24 cellular contexts compared by ENCODE assay signal in the genomic region with DNA sequence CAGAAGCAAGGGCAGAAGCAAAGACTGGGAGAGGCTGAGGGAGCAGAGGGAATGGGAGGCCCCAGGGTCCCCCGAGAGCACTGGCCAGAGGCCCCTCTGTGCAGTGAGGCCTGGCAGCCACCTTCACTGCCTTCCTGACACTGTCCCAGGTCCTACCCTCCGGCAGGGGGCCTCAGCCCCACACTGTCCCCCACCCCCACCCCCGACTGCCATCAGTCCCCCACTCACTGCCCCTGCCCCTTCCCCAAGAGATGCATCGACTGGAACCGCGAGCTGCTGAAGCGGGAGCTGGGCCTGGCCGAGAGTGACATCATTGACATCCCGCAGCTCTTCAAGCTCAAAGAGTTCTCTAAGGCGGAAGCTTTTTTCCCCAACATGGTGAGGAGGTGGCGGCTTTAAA. TPM values are rescaled to one million over a fixed set of nuclear protein-coding genes. Genes with fewer than 3 reads are reported as not detected.
A peak's percentile ranks its signal among the peaks of the same experiment; 100 is the strongest.
DNase-seq lines count a peak whose midpoint lies in the region; ATAC-seq, FAIRE-seq and TF ChIP-seq lines count a peak whose summit lies in the region.
"Had no signal": no experiment of that assay in that cellular context is flagged by ENCODE, and none has a peak within 500 bp of the region (broad histone marks: within the 10 kb centered on the region; RNA-seq: fewer than 3 reads in every experiment).

No MANE protein-coding gene starts in this region.

- TF ChIP-seq EP300 in HepG2 (IDR thresholded peaks at IDR 0.05; ENCODE audit: low read depth in 2 of 2, low read length in 2 of 2) (no peak), HepG2 (CRISPR knock-in tag; IDR thresholded peaks at IDR 0.05; ENCODE audit: borderline replicate concordance) (no peak)

- WGBS in HepG2 (ENCODE audit: low lambda C conversion rate) = 51% methylated on average over 7 of the region's 11 CpGs
- 44% methylated on average over 8 of the region's 11 CpGs for WGBS in right lobe of liver (ENCODE audit: insufficient coverage, low coverage, low lambda C conversion rate, missing lambda C conversion rate)

- no peak overlapping the region for H3K27ac Mint-ChIP-seq in WTC11

- H3K9me3 ChIP-seq in HepG2 (ENCODE audit: low read length) (no peaks in the 10 kb centered on the region), right lobe of liver (no peaks in the 10 kb centered on the region)
- H3K9me3 ChIP-seq: SJSA1 had no signal

- FAIRE-seq in HepG2 (lab: Jason Lieb, UNC) (no peak), GM12892 (lab: Jason Lieb, UNC) (no peak)
- FAIRE-seq: A204.1, D721Med had no signal

- intact Hi-C loops in HepG2 (cut with micrococcal nuclease; ENCODE audit: unreplicated experiment) = no loop called here
- intact Hi-C loops in right lobe of liver (cut with DNase I) = no loop called here

- H3K4me3 ChIP-seq in HepG2 (replicated peaks in 1 of 3; ENCODE audit: insufficient read depth in 1 of 3, low read depth in 2 of 3, low read length in 3 of 3) (no peak overlapping the region), right lobe of liver (no peak overlapping the region)
- H3K4me3 ChIP-seq: GM23248, SJSA1 had no signal

- no peak for TF ChIP-seq RAD21 in HepG2 (CRISPR knock-in tag; IDR thresholded peaks at IDR 0.05)

- H3K4me1 ChIP-seq in HepG2 (ENCODE audit: insufficient read depth, low read length) (no peaks in the 10 kb centered on the region), right lobe of liver (no peaks in the 10 kb centered on the region)
- H3K4me1 ChIP-seq: SJSA1 had no signal

- BruUV-seq in HepG2 (replicated peaks; lab: Mats Ljungman, UMichigan) = no TSS peak

- peaks cover 13% of the 10 kb centered on the region; the same call in 1 of the 2 replicates for H3K4me1 Mint-ChIP-seq in WTC11
- peaks cover 3% of the 10 kb centered on the region for H3K4me1 Mint-ChIP-seq in activated T-cell treated with anti-CD3 and anti-CD28 coated beads, Interleukin-2, amount 50 U/mL, for 4 hours (ENCODE audit: low read depth)

- POLR2A ChIA-PET in HepG2 (lab: Yijun Ruan, JAX) = no interaction called here
- POLR2A ChIA-PET in WTC11 (lab: Charles Lee) = no interaction called here

- peaks cover 2 to 28% of the 10 kb centered on the region in 2 experiments; a peak in 3 of 5 replicates for H3K27me3 ChIP-seq in HepG2 (ENCODE audit: control insufficient read depth in 1 of 2, insufficient read depth in 2 of 2, low read length in 2 of 2)
- no peaks in the 10 kb centered on the region for H3K27me3 ChIP-seq in right lobe of liver
- H3K27me3 ChIP-seq: SJSA1 had no signal

- no peaks in the 10 kb centered on the region for H3K36me3 ChIP-seq in HepG2 (replicated peaks in 1 of 2; ENCODE audit: control insufficient read depth in 1 of 2, insufficient read depth in 2 of 2, low read length in 2 of 2)
- H3K36me3 ChIP-seq in right lobe of liver = no peaks in the 10 kb centered on the region
- H3K36me3 ChIP-seq: SJSA1 had no signal

- in situ Hi-C loops in HepG2 (cut with HindIII; ENCODE audit: extremely low pct_ligation_motif_present, low pct_unique_long_range_greater_than_20kb) = no loop called here

- no peak overlapping the region for H2AFZ ChIP-seq in HepG2 (ENCODE audit: low read length)
- H2AFZ ChIP-seq: GM23248 had no signal

- no peaks in the 10 kb centered on the region for H3K79me2 ChIP-seq in HepG2 (ENCODE audit: insufficient read depth, low read length)

- CTCF ChIA-PET in HepG2 (lab: Yijun Ruan, JAX; ENCODE audit: low intra/inter-chr PET ratio, low total read pairs) = no interaction called here
- CTCF ChIA-PET in WTC11 (lab: Charles Lee) = interaction anchor here (0.6 to 1.0 kb wide), 5 partner anchors 9 to 238 kb away, joined by 3 to 6 read pairs (median 3); no protein-coding TSS in a partner anchor

- H3K4me2 ChIP-seq in HepG2 (ENCODE audit: low read depth, low read length) = no peak overlapping the region

- TF ChIP-seq POLR2A in HepG2 (IDR thresholded peaks at IDR 0.05; ENCODE audit: insufficient read depth in 1 of 2, low read depth in 2 of 2, low read length in 2 of 2) (no peak), right lobe of liver (IDR thresholded peaks at IDR 0.05) (no peak), GM12892 (IDR thresholded peaks at IDR 0.05; ENCODE audit: low read depth, low read length) (no peak)

- no peak overlapping the region for H3K4me3 Mint-ChIP-seq in WTC11
- no peak overlapping the region for H3K4me3 Mint-ChIP-seq in activated T-cell treated with anti-CD3 and anti-CD28 coated beads, Interleukin-2, amount 50 U/mL, for 4 hours

- H3K36me3 Mint-ChIP-seq in WTC11 = no peaks in the 10 kb centered on the region
- no peaks in the 10 kb centered on the region for H3K36me3 Mint-ChIP-seq in activated T-cell treated with anti-CD3 and anti-CD28 coated beads, Interleukin-2, amount 50 U/mL, for 4 hours (ENCODE audit: insufficient read depth)

- H3K9me3 Mint-ChIP-seq in WTC11 = peaks cover 2% of the 10 kb centered on the region; the same call in 1 of the 2 replicates
- H3K9me3 Mint-ChIP-seq in activated T-cell treated with anti-CD3 and anti-CD28 coated beads, Interleukin-2, amount 50 U/mL, for 4 hours = no peaks in the 10 kb centered on the region

- H3K27me3 Mint-ChIP-seq in WTC11 (ENCODE audit: low read depth) = no peaks in the 10 kb centered on the region
- H3K27me3 Mint-ChIP-seq in activated T-cell treated with anti-CD3 and anti-CD28 coated beads, Interleukin-2, amount 50 U/mL, for 4 hours (ENCODE audit: low read depth) = peaks cover 6% of the 10 kb centered on the region

- H3K27ac ChIP-seq in HepG2 (ENCODE audit: extremely low read length, insufficient read depth, low read length) = no peak overlapping the region
- no peak overlapping the region for H3K27ac ChIP-seq in right lobe of liver
- H3K27ac ChIP-seq: GM23248, SJSA1 had no signal

- H4K20me1 ChIP-seq in HepG2 (ENCODE audit: insufficient read depth, low read length) = no peaks in the 10 kb centered on the region

- DNase-seq in HepG2 (ENCODE audit: low spot score) (no peak), right lobe of liver (no peak), WTC11 (ENCODE audit: low spot score) (no peak), left kidney (ENCODE audit: low read depth, low spot score) (peak; percentile 72), GM12892 (ENCODE audit: insufficient read length) (no peak)
- no peak for DNase-seq in activated T-cell treated with anti-CD3 and anti-CD28 coated beads, Interleukin-2, amount 50 U/mL, for 4 hours
- DNase-seq in activated CD4-positive, alpha-beta T cell treated with anti-CD3 and anti-CD28 coated beads, Interleukin-2, amount 50 U/mL, for 48 hours = no peak
- DNase-seq: EL, GM23248, IMR-90, MV-4-11, NCI-H1105 treated with DMSO at 0.1 percent for 48 hours, NCI-H1694, NCI-H2081 treated with DMSO at 0.1 percent for 48 hours, NCI-H2171 treated with DMSO at 0.1 percent for 48 hours, NCI-H510A, NCI-H774, OCI-M1 had no signal

- ATAC-seq in HepG2 (peak; percentile 58), right lobe of liver (no peak), WTC11 (peak; percentile 65)
- ATAC-seq in activated T-cell treated with anti-CD3 and anti-CD28 coated beads, Interleukin-2, amount 50 U/mL, for 4 hours = no peak
- ATAC-seq: Right ventricle myocardium inferior had no signal

- H3K9ac ChIP-seq in HepG2 (ENCODE audit: insufficient read depth, low read depth, low read length) = no peak overlapping the region
- H3K9ac ChIP-seq: GM23248 had no signal

- TF ChIP-seq CTCF in HepG2 (CRISPR knock-in tag; IDR thresholded peaks at IDR 0.05) (no peak), right lobe of liver (IDR thresholded peaks at IDR 0.05) (no peak), WTC11 (IDR thresholded peaks at IDR 0.05) (no peak)

RNA-seq across cellular contexts. Expression of a gene that starts 13.0 kb away (rescaled TPM):
- not detected in 2 replicates for total RNA-seq in HepG2 (2016; rRNA removed; fragmentation: Illumina TruSeq; extraction: Trizol)
- not detected in 2 replicates for total RNA-seq in HepG2 (2016; cell fraction: cytosol; rRNA removed; fragmentation: Illumina TruSeq; extraction: Trizol; ENCODE audit: low read depth)
- total RNA-seq in HepG2 (2016; cell fraction: insoluble cytoplasmic fraction; rRNA removed; fragmentation: Illumina TruSeq; extraction: Trizol) = not detected in 2 replicates
- not detected in 2 replicates for total RNA-seq in HepG2 (2016; cell fraction: membrane; rRNA removed; fragmentation: Illumina TruSeq; extraction: Trizol)
- not detected in 2 replicates for total RNA-seq in HepG2 (2016; cell fraction: nucleus; rRNA removed; fragmentation: Illumina TruSeq; extraction: Trizol)
- not detected in 2 replicates for polyA plus RNA-seq in HepG2 (2011; rRNA removed)
- 0.03 TPM in 1 of 2 replicates, not detected in the other for polyA plus RNA-seq in HepG2 (2011; cell fraction: cytosol; rRNA removed)
- not detected in 2 replicates for polyA plus RNA-seq in HepG2 (2011; cell fraction: nucleus; rRNA removed)
- polyA plus RNA-seq in HepG2 (2012) = not detected in 2 replicates
- polyA plus RNA-seq in HepG2 (2016; cell fraction: cytosol; fragmentation: Illumina TruSeq; extraction: Trizol; ENCODE audit: low read depth) = not detected in 2 replicates
- not detected in 2 replicates for polyA plus RNA-seq in HepG2 (2016; cell fraction: insoluble cytoplasmic fraction; fragmentation: Illumina TruSeq; extraction: Trizol; ENCODE audit: low read depth)
- polyA plus RNA-seq in HepG2 (2016; cell fraction: membrane; fragmentation: Illumina TruSeq; extraction: Trizol; ENCODE audit: low read depth) = not detected in 2 replicates
- not detected in 2 replicates for polyA plus RNA-seq in HepG2 (2016; cell fraction: nucleus; fragmentation: Illumina TruSeq; extraction: Trizol; ENCODE audit: insufficient read depth, low read depth)
- not detected in 2 replicates for polyA minus RNA-seq in HepG2 (2011; rRNA and poly(A)+ RNA removed; ENCODE audit: low replicate concordance)
- not detected in 2 replicates for polyA minus RNA-seq in HepG2 (2011; cell fraction: cytosol; rRNA and poly(A)+ RNA removed)
- polyA minus RNA-seq in HepG2 (2011; cell fraction: nucleus; rRNA and poly(A)+ RNA removed) = not detected in 2 replicates
- not detected for total RNA-seq in right lobe of liver
- total RNA-seq in WTC11 (2021) = not detected in 3 replicates
- total RNA-seq in activated T-cell treated with anti-CD3 and anti-CD28 coated beads, Interleukin-2, amount 50 U/mL, for 4 hours = not detected
- polyA plus RNA-seq in GM12892 (2012; ENCODE audit: missing spikeins) = not detected
- total RNA-seq: GM23248; HT1080; IMR-90; Right ventricle myocardium inferior; SJSA1; T-helper 1 cell treated with Interleukin-12 subunit alpha and Interleukin-12 subunit beta and Interleukin-4 antibody, amounts not matched to agents 30 ng/mL and 1 ng/mL, for 36 hours had no signal
- polyA plus RNA-seq: GM23248, IMR-90 had no signal

RNA-seq across cellular contexts. Expression of a gene that starts 51.0 kb away (rescaled TPM):
- total RNA-seq in HepG2 (2016; rRNA removed; fragmentation: Illumina TruSeq; extraction: Trizol) (0.04 TPM in 1 of 2 replicates, not detected in the other), right lobe of liver (1 to 10 TPM in 4 of 6 experiments, under 1 TPM in 2; 0.12 to 4.7 (median 1.4) TPM), WTC11 (2021) (0.26 to 0.39 TPM (median 0.27 TPM) in 3 replicates)
- total RNA-seq in HepG2 (2016; cell fraction: cytosol; rRNA removed; fragmentation: Illumina TruSeq; extraction: Trizol; ENCODE audit: low read depth) = not detected in 2 replicates
- not detected in 2 replicates for total RNA-seq in HepG2 (2016; cell fraction: insoluble cytoplasmic fraction; rRNA removed; fragmentation: Illumina TruSeq; extraction: Trizol)
- not detected in 2 replicates for total RNA-seq in HepG2 (2016; cell fraction: membrane; rRNA removed; fragmentation: Illumina TruSeq; extraction: Trizol)
- not detected in 2 replicates for total RNA-seq in HepG2 (2016; cell fraction: nucleus; rRNA removed; fragmentation: Illumina TruSeq; extraction: Trizol)
- polyA plus RNA-seq in HepG2 (2011; rRNA removed) = 0.04 TPM in 1 of 2 replicates, not detected in the other
- 0.04 TPM in 1 of 2 replicates, not detected in the other for polyA plus RNA-seq in HepG2 (2011; cell fraction: cytosol; rRNA removed)
- polyA plus RNA-seq in HepG2 (2011; cell fraction: nucleus; rRNA removed) = not detected in 2 replicates
- polyA plus RNA-seq in HepG2 (2012) = not detected in 2 replicates
- polyA plus RNA-seq in HepG2 (2016; cell fraction: cytosol; fragmentation: Illumina TruSeq; extraction: Trizol; ENCODE audit: low read depth) = not detected in 2 replicates
- not detected in 2 replicates for polyA plus RNA-seq in HepG2 (2016; cell fraction: insoluble cytoplasmic fraction; fragmentation: Illumina TruSeq; extraction: Trizol; ENCODE audit: low read depth)
- not detected in 2 replicates for polyA plus RNA-seq in HepG2 (2016; cell fraction: membrane; fragmentation: Illumina TruSeq; extraction: Trizol; ENCODE audit: low read depth)
- polyA plus RNA-seq in HepG2 (2016; cell fraction: nucleus; fragmentation: Illumina TruSeq; extraction: Trizol; ENCODE audit: insufficient read depth, low read depth) = not detected in 2 replicates
- polyA minus RNA-seq in HepG2 (2011; rRNA and poly(A)+ RNA removed; ENCODE audit: low replicate concordance) = not detected in 2 replicates
- not detected in 2 replicates for polyA minus RNA-seq in HepG2 (2011; cell fraction: cytosol; rRNA and poly(A)+ RNA removed)
- not detected in 2 replicates for polyA minus RNA-seq in HepG2 (2011; cell fraction: nucleus; rRNA and poly(A)+ RNA removed)
- under 1 TPM; 0.08 to 0.71 (median 0.66) TPM for total RNA-seq in activated T-cell treated with anti-CD3 and anti-CD28 coated beads, Interleukin-2, amount 50 U/mL, for 4 hours
- polyA plus RNA-seq in GM12892 (2012; ENCODE audit: missing spikeins) = 0.15 TPM
- total RNA-seq: GM23248, IMR-90, SJSA1 had no signal
- polyA plus RNA-seq: GM23248, IMR-90 had no signal

Comparison
In these comparisons a context has a peak if more than half of its experiments do, and no peak if none do; other contexts are left out.
1. ATAC-seq: peak in HepG2 (single experiment) and WTC11 (single experiment); none in right lobe of liver (0 of 4) and activated T-cell treated with anti-CD3 and anti-CD28 coated beads, Interleukin-2, amount 50 U/mL, for 4 hours (0 of 2).